Comparison of ENCODE assay signal across 31 cellular contexts in genomic region chr3:52359116-52359855, GRCh38.
"Had no signal": no experiment of that assay in that cellular context is flagged by ENCODE, and none has a peak within 500 bp of the region (broad histone marks: within the 10 kb centered on the region; RNA-seq: fewer than 3 reads in every experiment).

No MANE protein-coding gene starts in this region.

- H3K36me3 ChIP-seq: breast epithelium, WERI-Rb-1 had no signal

- H3K4me1 ChIP-seq: adrenal gland, body of pancreas, breast epithelium, Peyer's patch had no signal

- H3K27me3 ChIP-seq: adrenal gland, body of pancreas, breast epithelium, Peyer's patch had no signal

- DNase-seq: activated CD4-positive, alpha-beta T cell treated with anti-CD3 and anti-CD28 coated beads, Interleukin-2, amount 10 ng/mL, durations not matched to agents 24 days and 14 days; activated CD4-positive, alpha-beta T cell treated with anti-CD3 and anti-CD28 coated beads, Interleukin-2, amount 50 U/mL, for 4 hours; activated CD8-positive, alpha-beta T cell treated with anti-CD3 and anti-CD28 coated beads for 36 hours; activated gamma-delta T cell treated with Interleukin-2 at 50 U/mL for 16 hours; activated naive CD4-positive, alpha-beta T cell treated with anti-CD3 and anti-CD28 coated beads for 36 hours; activated T-cell treated with anti-CD3 and anti-CD28 coated beads, Interleukin-2, amount 50 U/mL, for 24 hours; adrenal gland; body of pancreas; caudate nucleus; MM.1S; MV-4-11; NCI-H1092; NCI-H1436 treated with DMSO at 0.1 percent for 48 hours; NCI-H1694 treated with DMSO at 0.1 percent for 48 hours; NCI-H2029; NCI-H510A; NCI-H526; NCI-H748 treated with DMSO at 0.1 percent for 48 hours; NK-92 treated with Interleukin-12 subunit alpha and Interleukin-12 subunit beta, amount 100 ng/mL, for 24 hours; PC-3; Peyer's patch; RPMI8226; SW 1271; T-helper 1 cell; T-helper 2 cell; T-helper 9 cell; WERI-Rb-1 had no signal

- H3K9me3 ChIP-seq: adrenal gland, body of pancreas, breast epithelium, Peyer's patch had no signal

- ATAC-seq: activated CD8-positive, alpha-beta T cell treated with anti-CD3 and anti-CD28 coated beads for 36 hours; activated naive CD4-positive, alpha-beta T cell treated with anti-CD3 and anti-CD28 coated beads, Interleukin-2, amount 50 U/mL, for 72 hours; body of pancreas; PC-3 had no signal

- H3K4me2 ChIP-seq: KMS-11 had no signal

- H3K4me3 ChIP-seq: adrenal gland, body of pancreas, breast epithelium, Peyer's patch had no signal

- FAIRE-seq: astrocyte had no signal

- H3K9ac ChIP-seq: KMS-11 had no signal

- H3K27ac ChIP-seq: adrenal gland, body of pancreas, breast epithelium, KMS-11, Peyer's patch, WERI-Rb-1 had no signal
